ENCODE assay signal across 22 cellular contexts in the genomic region with DNA sequence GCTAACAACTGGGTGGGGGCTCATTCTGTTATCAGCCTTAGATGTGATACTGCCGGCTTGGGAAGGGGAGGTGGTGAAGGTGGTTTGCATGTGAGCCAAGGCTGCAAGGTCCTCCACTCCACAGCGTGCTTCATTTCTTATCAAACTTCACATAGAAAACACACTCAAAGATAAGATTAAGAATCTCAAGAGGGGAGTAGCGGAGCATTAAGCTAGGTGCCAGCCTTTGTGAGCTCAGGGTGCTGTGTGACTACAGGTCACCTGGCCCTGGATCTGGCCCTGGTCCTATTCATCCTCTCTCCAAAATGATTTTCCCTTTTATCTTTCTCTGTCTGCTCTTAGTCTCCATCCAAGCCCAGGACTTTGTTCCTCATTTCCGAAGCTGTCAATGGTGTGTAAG.
"Had no signal": no experiment of that assay in that cellular context is flagged by ENCODE, and none has a peak within 500 bp of the region (broad histone marks: within the 10 kb centered on the region; RNA-seq: fewer than 3 reads in every experiment).

No MANE protein-coding gene starts in this region.

- H3K4me1 Mint-ChIP-seq: IgD-negative memory B cell had no signal

- H3K27ac ChIP-seq: HL-60, KMS-11, RWPE1 had no signal

- H3K9ac ChIP-seq: KMS-11 had no signal

- DNase-seq: Kasumi-1, MM.1S, NCI-H1092 treated with DMSO at 0.1 percent for 48 hours, NCI-H1436, NCI-H187, NCI-H2029, NCI-H2081 treated with DMSO at 0.1 percent for 48 hours, NCI-H2171, NCI-H226, NCI-H446, NCI-H510A, NCI-H524 treated with DMSO at 0.1 percent for 48 hours, NCI-H69, NCI-H774, PC-3, SHP77 had no signal

- H3K27ac Mint-ChIP-seq: IgD-negative memory B cell had no signal

- H3K4me3 Mint-ChIP-seq: IgD-negative memory B cell had no signal

- H3K27me3 Mint-ChIP-seq: IgD-negative memory B cell had no signal

- H3K4me3 ChIP-seq: K562 had no signal

- H3K4me2 ChIP-seq: KMS-11 had no signal

- FAIRE-seq: HTR-8/SVneo, K562 had no signal
